Comparison of ENCODE assay signal across 33 cellular contexts in genomic region chr3:31241533-31241932, GRCh38.
DNase-seq lines count a peak whose midpoint lies in the region; ATAC-seq and TF ChIP-seq lines count a peak whose summit lies in the region.
"Had no signal": no experiment of that assay in that cellular context is flagged by ENCODE, and none has a peak within 500 bp of the region (broad histone marks: within the 10 kb centered on the region; RNA-seq: fewer than 3 reads in every experiment).

No MANE protein-coding gene starts in this region.

- H3K9me3 Mint-ChIP-seq in GM23338 (no peaks in the 10 kb centered on the region), Calu3 (ENCODE audit: low read depth, unreplicated experiment) (no peaks in the 10 kb centered on the region)
- no peaks in the 10 kb centered on the region for H3K9me3 Mint-ChIP-seq in activated T-helper 1 cell treated with anti-CD3 and anti-CD28 coated beads, Interleukin-12 subunit alpha, Interleukin-12 subunit beta, Interleukin-2, Interleukin-4 antibody, amounts not matched to agents 30 ng/mL and 10 ng/mL and 1 ng/mL, durations not matched to agents 14 hours and 24 hours and 36 hours
- H3K9me3 Mint-ChIP-seq in stimulated activated memory B cell treated with anti-CD40 and anti-IgM and Interleukin-4, amounts not matched to agents 10 μg/mL and 1 μg/mL and 100 μg/mL, for 72 hours: no peaks in the 10 kb centered on the region
- H3K9me3 Mint-ChIP-seq: effector memory CD8-positive, alpha-beta T cell; HFFc6; natural killer cell treated with Interleukin-12 subunit alpha and Interleukin-12 subunit beta and Interleukin-15 and Interleukin-18, amount 100 ng/mL, for 72 hours; T-helper 1 cell treated with Interleukin-12 subunit alpha and Interleukin-12 subunit beta and Interleukin-4 antibody, amounts not matched to agents 30 μg/mL and 1 μg/mL, for 36 hours had no signal

- no peaks in the 10 kb centered on the region for H3K79me2 ChIP-seq in GM23338 (replicated peaks; ENCODE audit: insufficient read depth)

- H2AFZ ChIP-seq in GM23338: peak overlapping the region; percentile 66; the same call in 1 of the 2 replicates

- H3K4me1 Mint-ChIP-seq in GM23338 (peaks cover 21% of the 10 kb centered on the region), Calu3 (ENCODE audit: low read depth, unreplicated experiment) (no peaks in the 10 kb centered on the region)
- H3K4me1 Mint-ChIP-seq in activated T-helper 1 cell treated with anti-CD3 and anti-CD28 coated beads, Interleukin-12 subunit alpha, Interleukin-12 subunit beta, Interleukin-2, Interleukin-4 antibody, amounts not matched to agents 30 ng/mL and 10 ng/mL and 1 ng/mL, durations not matched to agents 14 hours and 24 hours and 36 hours (ENCODE audit: low read depth): peaks cover 23% of the 10 kb centered on the region
- peaks cover 6% of the 10 kb centered on the region for H3K4me1 Mint-ChIP-seq in stimulated activated memory B cell treated with anti-CD40 and anti-IgM and Interleukin-4, amounts not matched to agents 10 μg/mL and 1 μg/mL and 100 μg/mL, for 72 hours

- no peak for DNase-seq in GM23338 (ENCODE audit: low spot score)
- DNase-seq in activated T-helper 1 cell treated with anti-CD3 and anti-CD28 coated beads, Interleukin-12 subunit alpha, Interleukin-12 subunit beta, Interleukin-2, Interleukin-4 antibody, amounts not matched to agents 30 ng/mL and 10 ng/mL and 1 ng/mL, durations not matched to agents 14 hours and 24 hours and 36 hours (ENCODE audit: low spot score): no peak
- DNase-seq in Kasumi-1 (lab: John Stamatoyannopoulos, UW): no peak
- DNase-seq in stimulated activated CD4-positive, alpha-beta T cell treated with anti-CD3 and anti-CD28 coated beads, Interleukin-4, amount 100 ng/mL, for 1 hour: no peak
- DNase-seq in Calu3: no peak
- DNase-seq: activated CD4-positive, CD25-positive, alpha-beta regulatory T cell treated with anti-CD3 and anti-CD28 coated beads, Interleukin-2, amount 50 U/mL, for 72 hours; activated CD8-positive, alpha-beta memory T cell treated with anti-CD3 and anti-CD28 coated beads for 24 hours; activated effector memory CD4-positive, alpha-beta T cell treated with anti-CD3 and anti-CD28 coated beads, Interleukin-2, amount 50 U/mL, for 16 hours; activated T-cell treated with anti-CD3 and anti-CD28 coated beads for 4 hours; central memory CD4-positive, alpha-beta T cell; DMS153; effector memory CD8-positive, alpha-beta T cell; HFFc6; hippocampal formation; mucosa of descending colon; NCI-H1417 treated with DMSO at 0.1 percent for 48 hours; NCI-H2081 treated with DMSO at 0.1 percent for 48 hours; NCI-H2227 treated with DMSO at 0.1 percent for 48 hours; NCI-H526 treated with DMSO at 0.1 percent for 48 hours; psoas muscle; sigmoid colon; SK-N-SH; stimulated activated CD4-positive, alpha-beta T cell treated with anti-CD3 and anti-CD28 coated beads, Interleukin-12 subunit alpha, Interleukin-12 subunit beta, amount 100 ng/mL, for 4 hours; stimulated activated CD4-positive, alpha-beta T cell treated with anti-CD3 and anti-CD28 coated beads, Interleukin-2, amount 100 ng/mL, for 48 hours; upper lobe of right lung had no signal

- no peaks in the 10 kb centered on the region for H3K27me3 Mint-ChIP-seq in GM23338 (ENCODE audit: insufficient read depth, low read depth, poor library complexity)
- H3K27me3 Mint-ChIP-seq in activated T-helper 1 cell treated with anti-CD3 and anti-CD28 coated beads, Interleukin-12 subunit alpha, Interleukin-12 subunit beta, Interleukin-2, Interleukin-4 antibody, amounts not matched to agents 30 ng/mL and 10 ng/mL and 1 ng/mL, durations not matched to agents 14 hours and 24 hours and 36 hours (ENCODE audit: insufficient read depth): no peaks in the 10 kb centered on the region
- no peaks in the 10 kb centered on the region for H3K27me3 Mint-ChIP-seq in stimulated activated memory B cell treated with anti-CD40 and anti-IgM and Interleukin-4, amounts not matched to agents 10 μg/mL and 1 μg/mL and 100 μg/mL, for 72 hours
- no peaks in the 10 kb centered on the region for H3K27me3 Mint-ChIP-seq in Calu3 (ENCODE audit: unreplicated experiment)
- H3K27me3 Mint-ChIP-seq: effector memory CD8-positive, alpha-beta T cell had no signal

- intact Hi-C loops in activated T-helper 1 cell treated with anti-CD3 and anti-CD28 coated beads, Interleukin-12 subunit alpha, Interleukin-12 subunit beta, Interleukin-2, Interleukin-4 antibody, amounts not matched to agents 30 ng/mL and 10 ng/mL and 1 ng/mL, durations not matched to agents 14 hours and 24 hours and 36 hours (cut with micrococcal nuclease): no loop called here
- intact Hi-C loops in Calu3 (cut with micrococcal nuclease; ENCODE audit: unreplicated experiment): no loop called here

- BruUV-seq in Calu3 (replicated peaks; lab: Mats Ljungman, UMichigan): no TSS peak

- no peaks in the 10 kb centered on the region for H3K27me3 ChIP-seq in GM23338 (ENCODE audit: insufficient read depth)
- H3K27me3 ChIP-seq: BLaER1, sigmoid colon, upper lobe of right lung had no signal

- H3K4me3 ChIP-seq in GM23338: no peak overlapping the region
- H3K4me3 ChIP-seq: BLaER1, lung, mucosa of descending colon, psoas muscle, sigmoid colon, upper lobe of right lung had no signal

- CTCF ChIA-PET in Calu3 (lab: Charles Lee): interaction anchor here (1.4 kb wide), 1 partner anchor 291 kb away, joined by 4 read pairs; the partner anchor contains the start of gene STT3B

- H4K20me1 ChIP-seq in GM23338 (replicated peaks; ENCODE audit: insufficient read depth): no peaks in the 10 kb centered on the region
- H4K20me1 ChIP-seq: BLaER1 had no signal

- H3K27ac Mint-ChIP-seq in GM23338 (peak overlapping the region; percentile 28; the same call in 1 of the 2 replicates), Calu3 (ENCODE audit: unreplicated experiment) (no peak overlapping the region)
- peak overlapping the region; percentile 86 for H3K27ac Mint-ChIP-seq in activated T-helper 1 cell treated with anti-CD3 and anti-CD28 coated beads, Interleukin-12 subunit alpha, Interleukin-12 subunit beta, Interleukin-2, Interleukin-4 antibody, amounts not matched to agents 30 ng/mL and 10 ng/mL and 1 ng/mL, durations not matched to agents 14 hours and 24 hours and 36 hours
- H3K27ac Mint-ChIP-seq in stimulated activated memory B cell treated with anti-CD40 and anti-IgM and Interleukin-4, amounts not matched to agents 10 μg/mL and 1 μg/mL and 100 μg/mL, for 72 hours: peak overlapping the region; percentile 29
- H3K27ac Mint-ChIP-seq: effector memory CD8-positive, alpha-beta T cell; HFFc6; T-helper 1 cell treated with Interleukin-12 subunit alpha and Interleukin-12 subunit beta and Interleukin-4 antibody, amounts not matched to agents 30 μg/mL and 1 μg/mL, for 36 hours had no signal

- H3K4me3 Mint-ChIP-seq in GM23338 (no peak overlapping the region), Calu3 (ENCODE audit: low read depth, unreplicated experiment) (no peak overlapping the region)
- H3K4me3 Mint-ChIP-seq in activated T-helper 1 cell treated with anti-CD3 and anti-CD28 coated beads, Interleukin-12 subunit alpha, Interleukin-12 subunit beta, Interleukin-2, Interleukin-4 antibody, amounts not matched to agents 30 ng/mL and 10 ng/mL and 1 ng/mL, durations not matched to agents 14 hours and 24 hours and 36 hours: no peak overlapping the region
- H3K4me3 Mint-ChIP-seq in stimulated activated memory B cell treated with anti-CD40 and anti-IgM and Interleukin-4, amounts not matched to agents 10 μg/mL and 1 μg/mL and 100 μg/mL, for 72 hours: no peak overlapping the region
- H3K4me3 Mint-ChIP-seq: effector memory CD8-positive, alpha-beta T cell; HFFc6; natural killer cell treated with Interleukin-12 subunit alpha and Interleukin-12 subunit beta and Interleukin-15 and Interleukin-18, amount 100 ng/mL, for 72 hours; T-helper 1 cell treated with Interleukin-12 subunit alpha and Interleukin-12 subunit beta and Interleukin-4 antibody, amounts not matched to agents 30 μg/mL and 1 μg/mL, for 36 hours had no signal

- H3K9me2 ChIP-seq in GM23338 (ENCODE audit: insufficient read depth): no peaks in the 10 kb centered on the region
- H3K9me2 ChIP-seq: SK-N-SH had no signal

- H3F3A ChIP-seq in GM23338 (replicated peaks; ENCODE audit: low read depth): no peaks in the 10 kb centered on the region

- TF ChIP-seq CTCF in GM23338 (conservative IDR thresholded peaks at IDR 0.05; ENCODE audit: low read depth in 2 of 2) (no peak), Calu3 (IDR thresholded peaks at IDR 0.05; ENCODE audit: unreplicated experiment) (no peak)

- no peak overlapping the region for H3K4me2 ChIP-seq in GM23338
- H3K4me2 ChIP-seq: BLaER1, SK-N-SH had no signal

- ATAC-seq in GM18907 (IDR thresholded peaks at IDR 0.05; ENCODE audit: unreplicated experiment) (peak; percentile 37), GM23338 (peak; percentile 53), GM21526 (IDR thresholded peaks at IDR 0.05; ENCODE audit: low FRiP score, unreplicated experiment) (no peak)
- ATAC-seq in stimulated activated memory B cell treated with anti-CD40 and anti-IgM and Interleukin-4, amounts not matched to agents 10 μg/mL and 1 μg/mL and 100 μg/mL, for 72 hours: no peak
- ATAC-seq: effector memory CD8-positive, alpha-beta T cell; mucosa of descending colon; natural killer cell treated with Interleukin-12 subunit alpha and Interleukin-12 subunit beta and Interleukin-15 and Interleukin-18, amount 100 ng/mL, for 72 hours; psoas muscle; Right ventricle myocardium inferior; upper lobe of right lung had no signal

- peaks cover 9% of the 10 kb centered on the region for H3K4me1 ChIP-seq in GM23338 (ENCODE audit: insufficient read depth)
- H3K4me1 ChIP-seq: BLaER1, psoas muscle, sigmoid colon, upper lobe of right lung had no signal

- H3K36me3 Mint-ChIP-seq in GM23338 (ENCODE audit: low read depth) (no peaks in the 10 kb centered on the region), Calu3 (ENCODE audit: insufficient read depth, unreplicated experiment) (no peaks in the 10 kb centered on the region)
- peaks cover 4% of the 10 kb centered on the region for H3K36me3 Mint-ChIP-seq in activated T-helper 1 cell treated with anti-CD3 and anti-CD28 coated beads, Interleukin-12 subunit alpha, Interleukin-12 subunit beta, Interleukin-2, Interleukin-4 antibody, amounts not matched to agents 30 ng/mL and 10 ng/mL and 1 ng/mL, durations not matched to agents 14 hours and 24 hours and 36 hours (ENCODE audit: low read depth)
- H3K36me3 Mint-ChIP-seq in stimulated activated memory B cell treated with anti-CD40 and anti-IgM and Interleukin-4, amounts not matched to agents 10 μg/mL and 1 μg/mL and 100 μg/mL, for 72 hours: no peaks in the 10 kb centered on the region
- H3K36me3 Mint-ChIP-seq: natural killer cell treated with Interleukin-12 subunit alpha and Interleukin-12 subunit beta and Interleukin-15 and Interleukin-18, amount 100 ng/mL, for 72 hours had no signal

- H3K27ac ChIP-seq in GM23338 (ENCODE audit: low read depth): no peak overlapping the region
- H3K27ac ChIP-seq: BLaER1, psoas muscle, sigmoid colon, upper lobe of right lung had no signal

- H3K36me3 ChIP-seq in GM23338 (ENCODE audit: insufficient read depth): no peaks in the 10 kb centered on the region
- H3K36me3 ChIP-seq: BLaER1, sigmoid colon, upper lobe of right lung had no signal

Comparison
In these comparisons a context has a peak if more than half of its experiments do, and no peak if none do; other contexts are left out.
1. ATAC-seq: peak in GM18907 (single experiment) and GM23338 (single experiment); none in stimulated activated memory B cell treated with anti-CD40 and anti-IgM and Interleukin-4, amounts not matched to agents 10 μg/mL and 1 μg/mL and 100 μg/mL, for 72 hours (single experiment) and GM21526 (single experiment).